In genomic region chr19:58468216-58468839, GRCh38 we compare ENCODE assay signal across 8 cellular contexts. TPM values are rescaled to one million over a fixed set of nuclear protein-coding genes. Genes with fewer than 3 reads are reported as not detected.
A peak's percentile ranks its signal among the peaks of the same experiment; 100 is the strongest.
DNase-seq lines count a peak whose midpoint lies in the region; TF ChIP-seq lines count a peak whose summit lies in the region.

No MANE protein-coding gene starts in this region.

- DNase-seq in NCI-H2227 (lab: John Stamatoyannopoulos, UW; ENCODE audit: unreplicated experiment), result peak; percentile 56
- DNase-seq in NCI-H2227 treated with DMSO at 0.1 percent for 48 hours (lab: John Stamatoyannopoulos, UW), result no peak
- DNase-seq in NB4 (ENCODE audit: low read depth), result peak; percentile 40
- no peak for DNase-seq in coronary artery (ENCODE audit: low spot score)
- DNase-seq in progenitor cell of endocrine pancreas (ENCODE audit: low spot score, unreplicated experiment), result no peak
- DNase-seq in OCI-M2 (lab: John Stamatoyannopoulos, UW; ENCODE audit: unreplicated experiment), result no peak
- DNase-seq in NCI-H1092 treated with DMSO at 0.1 percent for 48 hours (lab: John Stamatoyannopoulos, UW), result no peak
- DNase-seq in stimulated activated CD4-positive, alpha-beta T cell treated with anti-CD3 and anti-CD28 coated beads, Interleukin-2, amount 100 ng/mL, for 24 hours, result no peak

- no peak overlapping the region for H3K27ac ChIP-seq in coronary artery

- H3K27me3 Mint-ChIP-seq in progenitor cell of endocrine pancreas, result no peaks in the 10 kb centered on the region

- TF ChIP-seq POLR2A in NB4 (IDR thresholded peaks at IDR 0.05; ENCODE audit: extremely low read depth, insufficient read length), result no peak

- H3K36me3 Mint-ChIP-seq in progenitor cell of endocrine pancreas (ENCODE audit: insufficient read depth), result peaks cover 2% of the 10 kb centered on the region

- H3K27ac Mint-ChIP-seq in progenitor cell of endocrine pancreas, result peak overlapping the region; percentile 88

- H3K9me3 Mint-ChIP-seq in progenitor cell of endocrine pancreas (ENCODE audit: low read depth), result no peaks in the 10 kb centered on the region

- no peak for TF ChIP-seq CTCF in NB4 (IDR thresholded peaks at IDR 0.05; ENCODE audit: low read depth, low read length)
- no peak for TF ChIP-seq CTCF in coronary artery (IDR thresholded peaks at IDR 0.05)
- no peak for TF ChIP-seq CTCF in progenitor cell of endocrine pancreas (IDR thresholded peaks at IDR 0.05; ENCODE audit: unreplicated experiment)

- H3K4me3 ChIP-seq in NB4 (ENCODE audit: low read depth, low read length), result peak overlapping the region; percentile 49
- peak overlapping the region; percentile 82 for H3K4me3 ChIP-seq in coronary artery

- H3K4me1 Mint-ChIP-seq in progenitor cell of endocrine pancreas (ENCODE audit: low read depth), result peaks cover 15% of the 10 kb centered on the region

- H3K4me3 Mint-ChIP-seq in progenitor cell of endocrine pancreas (ENCODE audit: low read depth), result peak overlapping the region; percentile 78

RNA-seq across cellular contexts. Expression of gene ZNF324, which starts 1.4 kb away (rescaled TPM):
- 12.9 and 14.7 TPM in 2 replicates for total RNA-seq in progenitor cell of endocrine pancreas

RNA-seq across cellular contexts. Expression of gene ZNF446, which starts 7.8 kb away (rescaled TPM):
- total RNA-seq in progenitor cell of endocrine pancreas, result 17.7 and 19.4 TPM in 2 replicates

RNA-seq across cellular contexts. Expression of gene ZNF324B, which starts 16.9 kb away (rescaled TPM):
- 10.1 and 11.2 TPM in 2 replicates for total RNA-seq in progenitor cell of endocrine pancreas

RNA-seq across cellular contexts. Expression of gene ZNF132, which starts 28.4 kb away (rescaled TPM):
- 3.5 TPM in 2 replicates for total RNA-seq in progenitor cell of endocrine pancreas

RNA-seq across cellular contexts. Expression of gene SLC27A5, which starts 43.5 kb away (rescaled TPM):
- 9.4 and 9.9 TPM in 2 replicates for total RNA-seq in progenitor cell of endocrine pancreas

Comparison
In these comparisons a context has a peak if more than half of its experiments do, and no peak if none do; other contexts are left out.
1. DNase-seq: peak in NCI-H2227 (single experiment) and NB4 (single experiment); none in NCI-H2227 treated with DMSO at 0.1 percent for 48 hours (single experiment), coronary artery (single experiment), progenitor cell of endocrine pancreas (single experiment), OCI-M2 (single experiment), NCI-H1092 treated with DMSO at 0.1 percent for 48 hours (single experiment) and stimulated activated CD4-positive, alpha-beta T cell treated with anti-CD3 and anti-CD28 coated beads, Interleukin-2, amount 100 ng/mL, for 24 hours (0 of 2).